Comparison of ENCODE assay signal across 20 cellular contexts in genomic region chr9:123487944-123488343, GRCh38.
DNase-seq lines count a peak whose midpoint lies in the region; ATAC-seq and TF ChIP-seq lines count a peak whose summit lies in the region.
"Had no signal": no experiment of that assay in that cellular context is flagged by ENCODE, and none has a peak within 500 bp of the region (broad histone marks: within the 10 kb centered on the region; RNA-seq: fewer than 3 reads in every experiment).

No MANE protein-coding gene starts in this region.

- WGBS in trophoblast cell (ENCODE audit: extremely low coverage, insufficient coverage, insufficient read length) = no CpG with 5 or more reads among the region's 5 CpGs

- H3K4me3 Mint-ChIP-seq in natural killer cell treated with Interleukin-12 subunit alpha and Interleukin-12 subunit beta and Interleukin-15 and Interleukin-18, amount 100 ng/mL, for 72 hours = no peak overlapping the region
- H3K4me3 Mint-ChIP-seq in natural killer cell = no peak overlapping the region
- no peak overlapping the region for H3K4me3 Mint-ChIP-seq in endothelial cell (ENCODE audit: unreplicated experiment)
- H3K4me3 Mint-ChIP-seq: CD4-positive, alpha-beta memory T cell had no signal

- H3K36me3 ChIP-seq in trophoblast cell (ENCODE audit: control insufficient read depth in 1 of 2, insufficient read depth in 2 of 2, low read length in 2 of 2) = no peaks in the 10 kb centered on the region

- no peak for ATAC-seq in natural killer cell treated with Interleukin-12 subunit alpha and Interleukin-12 subunit beta and Interleukin-15 and Interleukin-18, amount 100 ng/mL, for 72 hours
- ATAC-seq in natural killer cell (no peak), GM18517 (IDR thresholded peaks at IDR 0.05; ENCODE audit: unreplicated experiment) (no peak)

- no peak overlapping the region for H4K12ac ChIP-seq in trophoblast cell (ENCODE audit: low read depth, low read length)

- H3K79me1 ChIP-seq in trophoblast cell (ENCODE audit: low read length) = no peaks in the 10 kb centered on the region

- DNase-seq in natural killer cell treated with Interleukin-12 subunit alpha and Interleukin-12 subunit beta and Interleukin-15 and Interleukin-18, amount 100 ng/mL, for 72 hours (ENCODE audit: low spot score) = peak; percentile 38
- DNase-seq in natural killer cell (no peak), globus pallidus (ENCODE audit: low spot score) (peak; percentile 58), trophoblast cell (peak; percentile 9 to 15), endothelial cell (ENCODE audit: low spot score) (no peak), activated T-cell treated with anti-CD3 and anti-CD28 coated beads for 4 hours (no peak), hippocampal formation (lab: John Stamatoyannopoulos, UW) (no peak)
- DNase-seq: CD4-positive, alpha-beta memory T cell; DMS153; GDM1; GOT3; MV-4-11; NCI-H2029; NCI-H446 treated with DMSO at 0.1 percent for 48 hours; NCI-H748 treated with DMSO at 0.1 percent for 48 hours; OCI-M1; SHP77 had no signal

- H2BK5ac ChIP-seq in trophoblast cell (ENCODE audit: low read depth, low read length, poor library complexity) = no peak overlapping the region

- no peak for TF ChIP-seq CTCF in natural killer cell (IDR thresholded peaks at IDR 0.05)
- TF ChIP-seq CTCF in endothelial cell (IDR thresholded peaks at IDR 0.05; ENCODE audit: unreplicated experiment) = no peak

- H4K8ac ChIP-seq in trophoblast cell (ENCODE audit: low read depth, low read length) = no peak overlapping the region

- no peak overlapping the region for H3K4ac ChIP-seq in trophoblast cell (ENCODE audit: low read depth, low read length)

- intact Hi-C loops in natural killer cell (cut with micrococcal nuclease) = no loop called here

- H3K36me3 Mint-ChIP-seq in natural killer cell treated with Interleukin-12 subunit alpha and Interleukin-12 subunit beta and Interleukin-15 and Interleukin-18, amount 100 ng/mL, for 72 hours = no peaks in the 10 kb centered on the region
- H3K36me3 Mint-ChIP-seq in natural killer cell (no peaks in the 10 kb centered on the region), endothelial cell (ENCODE audit: low read depth, unreplicated experiment) (no peaks in the 10 kb centered on the region)

- no peaks in the 10 kb centered on the region for H3K27me3 ChIP-seq in trophoblast cell (ENCODE audit: insufficient read depth, low read length)

- H3K27me3 Mint-ChIP-seq in natural killer cell treated with Interleukin-12 subunit alpha and Interleukin-12 subunit beta and Interleukin-15 and Interleukin-18, amount 100 ng/mL, for 72 hours = no peaks in the 10 kb centered on the region
- no peaks in the 10 kb centered on the region for H3K27me3 Mint-ChIP-seq in natural killer cell (ENCODE audit: low read depth in 2 of 2)
- H3K27me3 Mint-ChIP-seq in endothelial cell (ENCODE audit: unreplicated experiment) = peaks cover 4% of the 10 kb centered on the region
- H3K27me3 Mint-ChIP-seq: CD4-positive, alpha-beta memory T cell had no signal

- H3K9me3 Mint-ChIP-seq in natural killer cell treated with Interleukin-12 subunit alpha and Interleukin-12 subunit beta and Interleukin-15 and Interleukin-18, amount 100 ng/mL, for 72 hours = no peaks in the 10 kb centered on the region
- H3K9me3 Mint-ChIP-seq in natural killer cell = no peaks in the 10 kb centered on the region
- no peaks in the 10 kb centered on the region for H3K9me3 Mint-ChIP-seq in endothelial cell (ENCODE audit: unreplicated experiment)
- H3K9me3 Mint-ChIP-seq: CD4-positive, alpha-beta memory T cell had no signal

- H3K27ac Mint-ChIP-seq in natural killer cell treated with Interleukin-12 subunit alpha and Interleukin-12 subunit beta and Interleukin-15 and Interleukin-18, amount 100 ng/mL, for 72 hours = no peak overlapping the region
- H3K27ac Mint-ChIP-seq in natural killer cell (no peak overlapping the region), endothelial cell (ENCODE audit: unreplicated experiment) (no peak overlapping the region)

- H2BK120ac ChIP-seq in trophoblast cell (ENCODE audit: insufficient read depth, low read length, poor library complexity) = no peak overlapping the region

- H3K4me1 ChIP-seq in trophoblast cell (ENCODE audit: control insufficient read depth in 1 of 2, insufficient read depth in 2 of 2, low read length in 2 of 2) = no peaks in the 10 kb centered on the region

- H3K4me1 Mint-ChIP-seq in natural killer cell treated with Interleukin-12 subunit alpha and Interleukin-12 subunit beta and Interleukin-15 and Interleukin-18, amount 100 ng/mL, for 72 hours (ENCODE audit: low read depth in 2 of 2) = peaks cover 0 to 2% of the 10 kb centered on the region in 2 donors
- H3K4me1 Mint-ChIP-seq in natural killer cell (peaks cover 4 to 9% of the 10 kb centered on the region in 2 donors), endothelial cell (ENCODE audit: unreplicated experiment) (peaks cover 10% of the 10 kb centered on the region)
- H3K4me1 Mint-ChIP-seq: CD4-positive, alpha-beta memory T cell had no signal

- H3K9me3 ChIP-seq in trophoblast cell (ENCODE audit: insufficient read depth, low read depth, low read length) = peaks cover 2% of the 10 kb centered on the region

- no peak overlapping the region for H3K4me2 ChIP-seq in trophoblast cell (ENCODE audit: low read length)
- H3K4me2 ChIP-seq: KMS-11 had no signal

- H3K4me3 ChIP-seq in trophoblast cell (ENCODE audit: low read depth, low read length) = no peak overlapping the region
- H3K4me3 ChIP-seq: SK-N-MC had no signal

- H2AFZ ChIP-seq in trophoblast cell (ENCODE audit: insufficient read depth, low read length, poor library complexity) = no peak overlapping the region

- H4K91ac ChIP-seq in trophoblast cell (ENCODE audit: low read depth, low read length) = no peak overlapping the region

- no peak overlapping the region for H2BK12ac ChIP-seq in trophoblast cell (ENCODE audit: low read length)

- H3K79me2 ChIP-seq in trophoblast cell (ENCODE audit: control insufficient read depth, insufficient read depth, low read length, poor library complexity) = no peaks in the 10 kb centered on the region

- H3K9ac ChIP-seq in trophoblast cell (ENCODE audit: low read length) = no peak overlapping the region
- H3K9ac ChIP-seq: KMS-11 had no signal

- no peak overlapping the region for H3K14ac ChIP-seq in trophoblast cell (ENCODE audit: low read length)

- no peak overlapping the region for H3K18ac ChIP-seq in trophoblast cell (ENCODE audit: low read length)

- H2AK5ac ChIP-seq in trophoblast cell (ENCODE audit: low read length) = no peak overlapping the region

- no peak overlapping the region for H3K23ac ChIP-seq in trophoblast cell (ENCODE audit: low read length)

- H3K27ac ChIP-seq in trophoblast cell (ENCODE audit: low read depth, low read length) = no peak overlapping the region
- H3K27ac ChIP-seq: KMS-11, SK-N-MC had no signal

Comparison
In these comparisons a context has a peak if more than half of its experiments do, and no peak if none do; other contexts are left out.
1. DNase-seq: peak in natural killer cell treated with Interleukin-12 subunit alpha and Interleukin-12 subunit beta and Interleukin-15 and Interleukin-18, amount 100 ng/mL, for 72 hours (single experiment), globus pallidus (single experiment) and trophoblast cell (2 of 2); none in natural killer cell (single experiment), endothelial cell (single experiment), activated T-cell treated with anti-CD3 and anti-CD28 coated beads for 4 hours (single experiment) and hippocampal formation (0 of 2).